In genomic region chr5:94857119-94857518, GRCh38 we compare ENCODE assay signal across 17 cellular contexts.
"Had no signal": no experiment of that assay in that cellular context is flagged by ENCODE, and none has a peak within 500 bp of the region (broad histone marks: within the 10 kb centered on the region; RNA-seq: fewer than 3 reads in every experiment).

No MANE protein-coding gene starts in this region.

- H3K27me3 ChIP-seq: colonic mucosa, foreskin keratinocyte, right lobe of liver, thyroid gland, upper lobe of right lung had no signal

- H3K36me3 ChIP-seq: colonic mucosa, right lobe of liver, thyroid gland, upper lobe of right lung had no signal

- H3K4me3 ChIP-seq: colonic mucosa, lower lobe of right lung, mucosa of descending colon, right lobe of liver, skin epidermis, thyroid gland, upper lobe of right lung had no signal

- H3K9me3 ChIP-seq: colonic mucosa, lower lobe of right lung, mucosa of descending colon, right lobe of liver, thyroid gland, upper lobe of right lung had no signal

- H3K27ac ChIP-seq: colonic mucosa, foreskin keratinocyte, lower lobe of right lung, parathyroid adenoma, right lobe of liver, skin epidermis, thyroid gland, upper lobe of right lung had no signal

- H3K4me1 ChIP-seq: colonic mucosa, foreskin keratinocyte, lower lobe of right lung, parathyroid adenoma, right lobe of liver, thyroid gland, upper lobe of right lung had no signal

- DNase-seq: activated gamma-delta T cell treated with Interleukin-2 at 50 U/mL for 16 hours; activated T-cell treated with anti-CD3 and anti-CD28 coated beads, Interleukin-2, amount 50 U/mL, for 1 hour; aorta; colonic mucosa; foreskin keratinocyte; kidney; lower lobe of right lung; mesendoderm; mucosa of descending colon; nucleus accumbens; right lobe of liver; stimulated activated CD4-positive, alpha-beta T cell treated with anti-CD3 and anti-CD28 coated beads, Interleukin-1b, Interleukin-23, amount 100 ng/mL, for 48 hours; substantia nigra; thyroid gland; upper lobe of right lung had no signal
